Comparison of ENCODE assay signal across 24 cellular contexts in the genomic region with DNA sequence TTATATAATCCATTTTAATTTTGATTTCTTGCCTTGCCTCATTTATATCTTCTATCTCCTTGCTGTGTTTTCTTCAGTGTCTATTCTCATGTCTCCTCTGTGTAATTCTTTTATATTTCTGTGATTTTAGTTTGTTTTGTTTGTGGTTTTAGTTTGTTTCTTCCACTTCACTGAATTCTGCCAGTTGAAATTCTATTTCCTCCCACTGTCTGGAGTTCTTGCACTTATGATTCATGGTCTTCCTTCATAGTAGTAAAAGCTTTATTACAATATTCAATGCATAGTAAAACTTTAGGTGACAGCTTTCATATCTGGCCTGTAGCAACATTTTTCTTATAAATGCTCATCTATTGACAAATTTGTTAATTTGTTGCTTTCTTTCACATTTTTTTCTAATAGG.
"Had no signal": no experiment of that assay in that cellular context is flagged by ENCODE, and none has a peak within 500 bp of the region (broad histone marks: within the 10 kb centered on the region; RNA-seq: fewer than 3 reads in every experiment).

No MANE protein-coding gene starts in this region.

- FAIRE-seq: keratinocyte, pancreas had no signal

- H3K4me1 ChIP-seq: foreskin keratinocyte, left ventricle myocardium inferior, pancreas, spleen, testis had no signal

- H3K36me3 ChIP-seq: left ventricle myocardium inferior, pancreas, spleen had no signal

- H3K9me3 ChIP-seq: left ventricle myocardium inferior, mucosa of descending colon, pancreas, spleen, testis had no signal

- DNase-seq: activated B cell treated with CpG ODN at 0.5 μM for 24 hours; activated CD4-positive, alpha-beta memory T cell treated with anti-CD3 and anti-CD28 coated beads, Interleukin-2, amount 10 ng/mL, durations not matched to agents 7 days and 5 days; activated CD4-positive, alpha-beta T cell treated with anti-CD3 and anti-CD28 coated beads for 4 hours; activated naive CD4-positive, alpha-beta T cell treated with Interleukin-2 at 50 U/mL for 16 hours; activated T-cell treated with anti-CD3 and anti-CD28 coated beads, Interleukin-2, amount 50 U/mL, for 1 hour; anterior cingulate cortex; effector memory CD8-positive, alpha-beta T cell; glutamatergic neuron; hippocampal formation; left ventricle myocardium inferior; mammary epithelial cell; mucosa of descending colon; naive thymus-derived CD4-positive, alpha-beta T cell; pancreas; spleen; stimulated activated CD4-positive, alpha-beta T cell treated with anti-CD3 and anti-CD28 coated beads, Interleukin-4, amount 100 ng/mL, for 4 hours; T-helper 1 cell; T-helper 9 cell; testis had no signal

- H3K27ac ChIP-seq: foreskin keratinocyte, left ventricle myocardium inferior, pancreas, spleen, testis had no signal

- ATAC-seq: activated T-helper 17 cell treated with anti-CD3 and anti-CD28 coated beads, Interleukin-2, amount 50 U/mL, for 72 hours; effector memory CD8-positive, alpha-beta T cell; foreskin keratinocyte; mucosa of descending colon; naive thymus-derived CD4-positive, alpha-beta T cell; pancreas; sciatic nerve; stimulated activated memory B cell treated with anti-CD40 and anti-IgM and Interleukin-4, amounts not matched to agents 10 μg/mL and 1 μg/mL and 100 μg/mL, for 72 hours had no signal

- H3K27me3 ChIP-seq: foreskin keratinocyte, pancreas, spleen, testis had no signal

- H3K4me3 ChIP-seq: left ventricle myocardium inferior, mucosa of descending colon, pancreas, spleen, testis had no signal
